Comparison of ENCODE assay signal across 22 cellular contexts in the genomic region with DNA sequence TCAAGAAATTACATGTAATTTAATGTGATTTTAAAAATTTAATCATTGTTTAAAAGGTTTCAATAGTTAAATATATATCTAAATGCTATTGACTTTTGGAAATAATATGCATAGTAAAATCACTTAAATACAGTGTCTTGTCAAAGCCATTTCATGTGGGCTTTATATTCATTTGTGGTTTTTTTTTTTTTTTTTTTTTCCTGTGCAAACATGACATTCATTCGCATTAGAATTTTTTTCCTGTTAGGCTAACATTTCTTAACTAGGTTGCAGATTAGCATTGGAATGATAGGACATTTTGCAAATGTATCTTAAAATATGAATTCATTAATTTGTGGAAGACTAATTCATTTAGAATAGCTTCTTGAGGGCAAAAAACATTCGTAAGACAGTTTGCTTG.
"Had no signal": no experiment of that assay in that cellular context is flagged by ENCODE, and none has a peak within 500 bp of the region (broad histone marks: within the 10 kb centered on the region; RNA-seq: fewer than 3 reads in every experiment).

No MANE protein-coding gene starts in this region.

- H3K4me3 ChIP-seq: ascending aorta, body of pancreas, K562, SJSA1 had no signal

- H3K4me1 ChIP-seq: ascending aorta, body of pancreas, SJSA1 had no signal

- H3K27ac ChIP-seq: ascending aorta, body of pancreas, RWPE1, SJSA1 had no signal

- H3K36me3 ChIP-seq: ascending aorta, SJSA1 had no signal

- DNase-seq: activated B cell treated with CpG ODN at 0.5 μM for 24 hours; activated CD4-positive, alpha-beta T cell treated with anti-CD3 and anti-CD28 coated beads for 1 hour; activated CD4-positive, alpha-beta T cell treated with anti-CD3 and anti-CD28 coated beads, Interleukin-2, amount 10 ng/mL, durations not matched to agents 24 days and 14 days; activated CD4-positive, alpha-beta T cell treated with anti-CD3 and anti-CD28 coated beads, Interleukin-2, amount 50 U/mL, for 48 hours; activated effector memory CD4-positive, alpha-beta T cell treated with anti-CD3 and anti-CD28 coated beads, Interleukin-2, amount 50 U/mL, for 16 hours; activated naive CD4-positive, alpha-beta T cell treated with Interleukin-2 at 50 U/mL for 16 hours; activated naive CD8-positive, alpha-beta T cell treated with anti-CD3 and anti-CD28 coated beads, Interleukin-2, amount 50 U/mL, for 24 hours; activated T-cell treated with anti-CD3 and anti-CD28 coated beads, Interleukin-2, amount 50 U/mL, for 4 hours; amniotic stem cell; body of pancreas; central memory CD4-positive, alpha-beta T cell; Karpas-422; NCI-H1694; NCI-H510A treated with DMSO at 0.1 percent for 48 hours; NK-92 treated with Interleukin-12 subunit alpha and Interleukin-12 subunit beta, amount 100 ng/mL, for 24 hours; OCI-M1; Right ventricle myocardium superior had no signal

- H3K27me3 ChIP-seq: ascending aorta, body of pancreas, SJSA1 had no signal

- FAIRE-seq: bronchial epithelial cell, K562 had no signal

- H3K9me3 ChIP-seq: ascending aorta, body of pancreas, SJSA1 had no signal
